In genomic region chr20:61130156-61130555, GRCh38 we compare ENCODE assay signal across 29 cellular contexts.
"Had no signal": no experiment of that assay in that cellular context is flagged by ENCODE, and none has a peak within 500 bp of the region (broad histone marks: within the 10 kb centered on the region; RNA-seq: fewer than 3 reads in every experiment).

No MANE protein-coding gene starts in this region.

- H3K4me1 Mint-ChIP-seq: naive B cell had no signal

- ATAC-seq: naive thymus-derived CD8-positive, alpha-beta T cell; natural killer cell treated with Interleukin-12 subunit alpha and Interleukin-12 subunit beta and Interleukin-15 and Interleukin-18, amount 100 ng/mL, for 72 hours; psoas muscle; right cardiac atrium; right lobe of liver; upper lobe of right lung had no signal

- H3K36me3 ChIP-seq: ovary, right lobe of liver, sigmoid colon, suprapubic skin, tibial artery, transverse colon, upper lobe of right lung, vagina had no signal

- H3K27ac Mint-ChIP-seq: naive B cell; naive thymus-derived CD8-positive, alpha-beta T cell; natural killer cell treated with Interleukin-12 subunit alpha and Interleukin-12 subunit beta and Interleukin-15 and Interleukin-18, amount 100 ng/mL, for 72 hours; nephron progenitor cell; progenitor cell of endocrine pancreas; stimulated activated effector memory CD8-positive, alpha-beta T cell treated with anti-CD3 and anti-CD28 coated beads, Interleukin-12 subunit alpha, Interleukin-12 subunit beta, amount 100 ng/mL, for 72 hours; stimulated activated naive CD8-positive, alpha-beta T cell treated with anti-CD3 and anti-CD28 coated beads, Interleukin-15, Interleukin-2, amounts not matched to agents 100 ng/mL and 50 ng/mL, for 24 hours; type B pancreatic cell had no signal

- H3K9me3 ChIP-seq: ovary, psoas muscle, right lobe of liver, sigmoid colon, suprapubic skin, testis, tibial artery, transverse colon, upper lobe of right lung, vagina had no signal

- H3K4me3 ChIP-seq: ovary, psoas muscle, right lobe of liver, sigmoid colon, suprapubic skin, testis, tibial artery, transverse colon, upper lobe of right lung, vagina had no signal

- H3K27me3 ChIP-seq: ovary, right lobe of liver, testis, vagina had no signal

- H3K9me3 Mint-ChIP-seq: natural killer cell treated with Interleukin-12 subunit alpha and Interleukin-12 subunit beta and Interleukin-15 and Interleukin-18, amount 100 ng/mL, for 72 hours; nephron progenitor cell; neural crest cell; stimulated activated effector memory CD8-positive, alpha-beta T cell treated with anti-CD3 and anti-CD28 coated beads, Interleukin-12 subunit alpha, Interleukin-12 subunit beta, amount 100 ng/mL, for 72 hours; stimulated activated naive CD8-positive, alpha-beta T cell treated with anti-CD3 and anti-CD28 coated beads, Interleukin-15, Interleukin-2, amounts not matched to agents 100 ng/mL and 50 ng/mL, for 24 hours; type B pancreatic cell had no signal

- H3K27ac ChIP-seq: ovary, parathyroid adenoma, psoas muscle, right lobe of liver, sigmoid colon, suprapubic skin, testis, tibial artery, transverse colon, upper lobe of right lung, vagina had no signal

- DNase-seq: naive B cell; naive thymus-derived CD8-positive, alpha-beta T cell; nephron progenitor cell; occipital lobe; ovary; psoas muscle; right cardiac atrium; right lobe of liver; sigmoid colon; small intestine; stimulated activated CD4-positive, alpha-beta T cell treated with anti-CD3 and anti-CD28 coated beads, Interleukin-15, amount 100 ng/mL, for 24 hours; stimulated activated CD4-positive, alpha-beta T cell treated with anti-CD3 and anti-CD28 coated beads, Interleukin-2, amount 100 ng/mL, for 24 hours; stimulated activated CD4-positive, alpha-beta T cell treated with anti-CD3 and anti-CD28 coated beads, Interleukin-2, amount 100 ng/mL, for 48 hours; stimulated activated CD4-positive, alpha-beta T cell treated with anti-CD3 and anti-CD28 coated beads, Interleukin-4, amount 100 ng/mL, for 24 hours; stimulated activated naive CD4-positive, alpha-beta T cell; substantia nigra; testis; tibial artery; transverse colon; upper lobe of right lung had no signal

- H3K4me1 ChIP-seq: parathyroid adenoma, psoas muscle, right lobe of liver, sigmoid colon, suprapubic skin, testis, tibial artery, transverse colon, upper lobe of right lung, vagina had no signal

- H3K4me3 Mint-ChIP-seq: naive B cell; natural killer cell treated with Interleukin-12 subunit alpha and Interleukin-12 subunit beta and Interleukin-15 and Interleukin-18, amount 100 ng/mL, for 72 hours; nephron progenitor cell; neural crest cell; stimulated activated effector memory CD8-positive, alpha-beta T cell treated with anti-CD3 and anti-CD28 coated beads, Interleukin-12 subunit alpha, Interleukin-12 subunit beta, amount 100 ng/mL, for 72 hours; stimulated activated naive CD8-positive, alpha-beta T cell treated with anti-CD3 and anti-CD28 coated beads, Interleukin-15, Interleukin-2, amounts not matched to agents 100 ng/mL and 50 ng/mL, for 24 hours; type B pancreatic cell had no signal

- H3K36me3 Mint-ChIP-seq: naive B cell; naive thymus-derived CD8-positive, alpha-beta T cell; natural killer cell treated with Interleukin-12 subunit alpha and Interleukin-12 subunit beta and Interleukin-15 and Interleukin-18, amount 100 ng/mL, for 72 hours; stimulated activated effector memory CD8-positive, alpha-beta T cell treated with anti-CD3 and anti-CD28 coated beads, Interleukin-12 subunit alpha, Interleukin-12 subunit beta, amount 100 ng/mL, for 72 hours; type B pancreatic cell had no signal
